In genomic region chr2:86598966-86599365, GRCh38 we compare ENCODE assay signal across 19 cellular contexts. TPM values are rescaled to one million over a fixed set of nuclear protein-coding genes. Genes with fewer than 3 reads are reported as not detected.
DNase-seq lines count a peak whose midpoint lies in the region; FAIRE-seq and TF ChIP-seq lines count a peak whose summit lies in the region.
"Had no signal": no experiment of that assay in that cellular context is flagged by ENCODE, and none has a peak within 500 bp of the region (broad histone marks: within the 10 kb centered on the region; RNA-seq: fewer than 3 reads in every experiment).

No MANE protein-coding gene starts in this region.

- no peak overlapping the region for H3K27ac ChIP-seq in ascending aorta
- H3K27ac ChIP-seq: PC-9 had no signal

- H3K36me3 ChIP-seq in ascending aorta, result peaks cover 11 to 15% of the 10 kb centered on the region in 2 donors

- TF ChIP-seq CTCF in D721Med (IDR thresholded peaks at IDR 0.05; ENCODE audit: insufficient read depth, missing control alignments), result no peak
- TF ChIP-seq CTCF in epithelial cell of esophagus (IDR thresholded peaks at IDR 0.05; ENCODE audit: insufficient read depth, low read depth, low read length, missing control alignments), result no peak
- no peak for TF ChIP-seq CTCF in ascending aorta (IDR thresholded peaks at IDR 0.05)

- intact Hi-C loops in ascending aorta (cut with DNase I), result no loop called here

- H3K27me3 ChIP-seq in ascending aorta, result no peaks in the 10 kb centered on the region

- peak; percentile 11 for FAIRE-seq in D721Med (lab: Jason Lieb, UNC)
- FAIRE-seq: GM12878 had no signal

- H3K4me3 ChIP-seq in epithelial cell of esophagus (ENCODE audit: low read length), result no peak overlapping the region
- no peak overlapping the region for H3K4me3 ChIP-seq in ascending aorta
- H3K4me3 ChIP-seq: GM12878, PC-9 had no signal

- DNase-seq in D721Med (ENCODE audit: insufficient read length, low spot score) (no peak), LHCN-M2 (ENCODE audit: low read depth) (peak; percentile 4), epithelial cell of esophagus (ENCODE audit: low read depth) (peak; percentile 80), renal cortical epithelial cell (ENCODE audit: low read depth) (peak; percentile 5), ascending aorta (ENCODE audit: low spot score in 2 of 2) (no peak), NCI-H2171 (lab: John Stamatoyannopoulos, UW) (no peak)
- DNase-seq in stimulated activated CD4-positive, alpha-beta T cell treated with anti-CD3 and anti-CD28 coated beads, Interleukin-4, amount 100 ng/mL, for 1 hour, result no peak
- DNase-seq: Caco-2; CD4-positive, CD25-positive, alpha-beta regulatory T cell; DMS153; GF-D8; GOT3; KBM-7; NCI-H1417; NCI-H187 treated with DMSO at 0.1 percent for 48 hours; NCI-H345; NCI-H524 treated with DMSO at 0.1 percent for 48 hours; PC-9 had no signal

- H3K9me3 ChIP-seq in ascending aorta, result no peaks in the 10 kb centered on the region
- H3K9me3 ChIP-seq: Caco-2 had no signal

- no peaks in the 10 kb centered on the region for H3K4me1 ChIP-seq in ascending aorta
- H3K4me1 ChIP-seq: Caco-2 had no signal

RNA-seq across cellular contexts. Expression of gene RNF103, which starts 24.7 kb away (rescaled TPM):
- 15.7 and 19.3 TPM in 2 replicates for total RNA-seq in LHCN-M2 (2014; rRNA removed)
- polyA plus RNA-seq in LHCN-M2 (2012), result 7.3 TPM
- total RNA-seq in renal cortical epithelial cell, result 23.3 and 48.0 TPM in 2 replicates
- 20.5 TPM for total RNA-seq in ascending aorta

RNA-seq across cellular contexts. Expression of gene CHMP3, which starts 35.7 kb away (rescaled TPM):
- total RNA-seq in LHCN-M2 (2014; rRNA removed), result 87.0 and 92.5 TPM in 2 replicates
- polyA plus RNA-seq in LHCN-M2 (2012), result 98.1 TPM
- 105 and 241 TPM in 2 replicates for total RNA-seq in renal cortical epithelial cell
- 69.3 TPM for total RNA-seq in ascending aorta

Comparison
In these comparisons a context has a peak if more than half of its experiments do, and no peak if none do; other contexts are left out.
1. DNase-seq: peak in LHCN-M2 (single experiment), epithelial cell of esophagus (single experiment) and renal cortical epithelial cell (single experiment); none in D721Med (single experiment), ascending aorta (0 of 2), stimulated activated CD4-positive, alpha-beta T cell treated with anti-CD3 and anti-CD28 coated beads, Interleukin-4, amount 100 ng/mL, for 1 hour (single experiment) and NCI-H2171 (single experiment).